8 cellular contexts compared by ENCODE assay signal in genomic region chr15:78618490-78618934, GRCh38. TPM values are rescaled to one million over a fixed set of nuclear protein-coding genes. Genes with fewer than 3 reads are reported as not detected.
DNase-seq lines count a peak whose midpoint lies in the region; ATAC-seq and TF ChIP-seq lines count a peak whose summit lies in the region.

No MANE protein-coding gene starts in this region.

- peak; percentile 90 for TF ChIP-seq CTCF in LNCaP clone FGC (IDR thresholded peaks at IDR 0.05; ENCODE audit: control insufficient read depth, extremely low read depth, insufficient read depth)
- peak; percentile 82 for TF ChIP-seq CTCF in fibroblast of pulmonary artery (IDR thresholded peaks at IDR 0.05; ENCODE audit: low read length, missing control alignments)
- TF ChIP-seq CTCF in nephron progenitor cell (IDR thresholded peaks at IDR 0.05), result peak; percentile 91

- peaks cover 44% of the 10 kb centered on the region for H3K27me3 Mint-ChIP-seq in activated T-cell treated with anti-CD3 and anti-CD28 coated beads, Interleukin-2, amount 50 U/mL, for 72 hours (ENCODE audit: low read depth)
- H3K27me3 Mint-ChIP-seq in nephron progenitor cell (ENCODE audit: low read depth, poor library complexity), result peaks cover 43% of the 10 kb centered on the region

- H3K27ac Mint-ChIP-seq in activated T-cell treated with anti-CD3 and anti-CD28 coated beads, Interleukin-2, amount 50 U/mL, for 72 hours, result no peak overlapping the region
- no peak overlapping the region for H3K27ac Mint-ChIP-seq in nephron progenitor cell

- ATAC-seq in activated T-cell treated with anti-CD3 and anti-CD28 coated beads, Interleukin-2, amount 50 U/mL, for 72 hours (replicated peaks in 1 of 2), result peak; percentile 42 to 58

- H3K4me3 Mint-ChIP-seq in activated T-cell treated with anti-CD3 and anti-CD28 coated beads, Interleukin-2, amount 50 U/mL, for 72 hours, result peak overlapping the region; percentile 32 to 36
- peak overlapping the region; percentile 74 for H3K4me3 Mint-ChIP-seq in nephron progenitor cell

- no peaks in the 10 kb centered on the region for H3K9me3 Mint-ChIP-seq in activated T-cell treated with anti-CD3 and anti-CD28 coated beads, Interleukin-2, amount 50 U/mL, for 72 hours
- peaks cover 5% of the 10 kb centered on the region for H3K9me3 Mint-ChIP-seq in nephron progenitor cell

- H3K36me3 Mint-ChIP-seq in activated T-cell treated with anti-CD3 and anti-CD28 coated beads, Interleukin-2, amount 50 U/mL, for 72 hours (ENCODE audit: insufficient read depth in 2 of 2), result no peaks in the 10 kb centered on the region
- H3K36me3 Mint-ChIP-seq in nephron progenitor cell (ENCODE audit: low read depth), result peaks cover 10% of the 10 kb centered on the region

- no peak overlapping the region for H3K4me3 ChIP-seq in LNCaP clone FGC (ENCODE audit: low read depth, low read length)
- H3K4me3 ChIP-seq in fibroblast of pulmonary artery (replicated peaks; ENCODE audit: low read depth, low read length), result no peak overlapping the region

- DNase-seq in DMS114 treated with DMSO at 0.1 percent for 48 hours (lab: John Stamatoyannopoulos, UW; ENCODE audit: unreplicated experiment) (peak; percentile 86), LNCaP clone FGC (ENCODE audit: low read depth) (peak; percentile 46), RPMI7951 (ENCODE audit: low read depth) (peak; percentile 76), fibroblast of pulmonary artery (ENCODE audit: low read depth) (peak; percentile 91), nephron progenitor cell (peak; percentile 97), cortex of kidney (lab: John Stamatoyannopoulos, UW) (no peak)
- DNase-seq in activated T-cell treated with anti-CD3 and anti-CD28 coated beads, Interleukin-2, amount 50 U/mL, for 72 hours, result peak; percentile 83 to 88
- peak; percentile 24 to 77 (median 70) for DNase-seq in stimulated activated naive CD4-positive, alpha-beta T cell (lab: John Stamatoyannopoulos, UW)

- peaks cover 5% of the 10 kb centered on the region for H3K4me1 Mint-ChIP-seq in activated T-cell treated with anti-CD3 and anti-CD28 coated beads, Interleukin-2, amount 50 U/mL, for 72 hours (ENCODE audit: low read depth)
- peaks cover 20% of the 10 kb centered on the region for H3K4me1 Mint-ChIP-seq in nephron progenitor cell

RNA-seq across cellular contexts. Expression of gene CHRNA3, which starts 2.3 kb away (rescaled TPM):
- not detected in 2 replicates for total RNA-seq in RPMI7951 (2014; rRNA removed; shearing (Covaris generic))
- total RNA-seq in activated T-cell treated with anti-CD3 and anti-CD28 coated beads, Interleukin-2, amount 50 U/mL, for 72 hours, result not detected

RNA-seq across cellular contexts. Expression of gene CHRNB4, which starts 22.5 kb away (rescaled TPM):
- total RNA-seq in RPMI7951 (2014; rRNA removed; shearing (Covaris generic)), result not detected in 2 replicates
- not detected for total RNA-seq in activated T-cell treated with anti-CD3 and anti-CD28 coated beads, Interleukin-2, amount 50 U/mL, for 72 hours

RNA-seq across cellular contexts. Expression of gene CHRNA5, which starts 53.2 kb away (rescaled TPM):
- total RNA-seq in RPMI7951 (2014; rRNA removed; shearing (Covaris generic)), result 11.7 and 12.0 TPM in 2 replicates
- 1 to 10 TPM; 2.6 to 3.1 TPM for total RNA-seq in activated T-cell treated with anti-CD3 and anti-CD28 coated beads, Interleukin-2, amount 50 U/mL, for 72 hours
